22 cellular contexts compared by ENCODE assay signal in the genomic region with DNA sequence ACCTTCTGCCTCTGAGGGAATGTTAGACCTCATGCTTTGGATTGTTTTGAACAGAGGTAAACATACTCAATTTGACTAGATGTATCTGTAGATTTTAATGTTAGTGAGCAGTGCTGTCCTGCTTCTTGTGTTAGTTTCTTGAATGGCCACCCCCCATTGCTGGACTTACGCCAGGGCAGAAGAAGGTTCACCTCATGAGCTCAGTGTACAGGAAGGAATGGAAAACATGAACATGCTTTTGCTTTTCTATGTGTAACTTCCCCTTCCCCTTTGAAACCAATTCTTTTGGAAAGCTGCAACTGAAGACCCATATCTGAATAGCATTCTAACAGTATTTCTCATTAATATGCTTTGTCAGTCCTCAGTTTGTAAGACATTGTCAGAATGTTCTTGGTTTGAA. TPM values are rescaled to one million over a fixed set of nuclear protein-coding genes. Genes with fewer than 3 reads are reported as not detected.
DNase-seq lines count a peak whose midpoint lies in the region; ATAC-seq and TF ChIP-seq lines count a peak whose summit lies in the region.
"Had no signal": no experiment of that assay in that cellular context is flagged by ENCODE, and none has a peak within 500 bp of the region (broad histone marks: within the 10 kb centered on the region; RNA-seq: fewer than 3 reads in every experiment).

No MANE protein-coding gene starts in this region.

- H3K36me3 Mint-ChIP-seq in progenitor cell of endocrine pancreas (ENCODE audit: insufficient read depth): peaks cover 5% of the 10 kb centered on the region
- H3K36me3 Mint-ChIP-seq: activated naive CD4-positive, alpha-beta T cell treated with anti-CD3 and anti-CD28 coated beads, Interleukin-2, amount 10 ng/mL, durations not matched to agents 7 days and 5 days had no signal

- H3K27me3 ChIP-seq in brain microvascular endothelial cell (replicated peaks): no peaks in the 10 kb centered on the region
- H3K27me3 ChIP-seq: cardiac muscle cell, neural progenitor cell, sigmoid colon, SJCRH30 had no signal

- peaks cover 49% of the 10 kb centered on the region for H3K4me1 Mint-ChIP-seq in progenitor cell of endocrine pancreas (ENCODE audit: low read depth)
- H3K4me1 Mint-ChIP-seq: activated CD4-positive, alpha-beta T cell treated with anti-CD3 and anti-CD28 coated beads, Interleukin-2, amount 10 ng/mL, durations not matched to agents 7 days and 5 days; activated naive CD4-positive, alpha-beta T cell treated with anti-CD3 and anti-CD28 coated beads, Interleukin-2, amount 10 ng/mL, durations not matched to agents 7 days and 5 days; neural progenitor cell had no signal

- H3K27ac ChIP-seq in brain microvascular endothelial cell: no peak overlapping the region
- H3K27ac ChIP-seq in coronary artery: no peak overlapping the region
- H3K27ac ChIP-seq: cardiac muscle cell, HL-60, neural progenitor cell, sigmoid colon, SJCRH30 had no signal

- TF ChIP-seq CTCF in AG10803 (conservative IDR thresholded peaks at IDR 0.05; ENCODE audit: low read length) (no peak), brain microvascular endothelial cell (IDR thresholded peaks at IDR 0.05; ENCODE audit: low read depth, low read length, missing control alignments) (no peak), progenitor cell of endocrine pancreas (IDR thresholded peaks at IDR 0.05; ENCODE audit: unreplicated experiment) (no peak), coronary artery (IDR thresholded peaks at IDR 0.05) (no peak)

- H3K27me3 Mint-ChIP-seq in progenitor cell of endocrine pancreas: no peaks in the 10 kb centered on the region

- peak; percentile 38 for DNase-seq in AG10803 (ENCODE audit: low read depth)
- DNase-seq in M059J (ENCODE audit: low read depth): peak; percentile 62
- peak; percentile 33 for DNase-seq in brain microvascular endothelial cell
- peak; percentile 74 for DNase-seq in iris pigment epithelial cell (ENCODE audit: low read depth)
- DNase-seq in NOMO-1 treated with DMSO at 0.1 percent for 48 hours (lab: John Stamatoyannopoulos, UW; ENCODE audit: unreplicated experiment): no peak
- no peak for DNase-seq in progenitor cell of endocrine pancreas (ENCODE audit: low spot score, unreplicated experiment)
- no peak for DNase-seq in coronary artery (ENCODE audit: low spot score)
- DNase-seq: activated CD4-positive, alpha-beta T cell treated with anti-CD3 and anti-CD28 coated beads, Interleukin-2, amount 10 ng/mL, durations not matched to agents 7 days and 5 days; activated naive CD4-positive, alpha-beta T cell treated with anti-CD3 and anti-CD28 coated beads, Interleukin-2, amount 10 ng/mL, durations not matched to agents 7 days and 5 days; activated T-cell treated with anti-CD3 and anti-CD28 coated beads for 4 hours; endodermal cell; foreskin melanocyte; KG1; NCI-H1417; sigmoid colon; SJCRH30; stimulated activated CD4-positive, alpha-beta T cell treated with anti-CD3 and anti-CD28 coated beads, Interleukin-2, amount 100 ng/mL, for 48 hours; T1000 had no signal

- no peak overlapping the region for H3K4me3 Mint-ChIP-seq in progenitor cell of endocrine pancreas (ENCODE audit: low read depth)
- H3K4me3 Mint-ChIP-seq: activated CD4-positive, alpha-beta T cell treated with anti-CD3 and anti-CD28 coated beads, Interleukin-2, amount 10 ng/mL, durations not matched to agents 7 days and 5 days; activated naive CD4-positive, alpha-beta T cell treated with anti-CD3 and anti-CD28 coated beads, Interleukin-2, amount 10 ng/mL, durations not matched to agents 7 days and 5 days; endodermal cell; neural progenitor cell had no signal

- H3K36me3 ChIP-seq in brain microvascular endothelial cell (replicated peaks): no peaks in the 10 kb centered on the region
- H3K36me3 ChIP-seq: cardiac muscle cell, neural progenitor cell, sigmoid colon, SJCRH30 had no signal

- no peak overlapping the region for H3K27ac Mint-ChIP-seq in progenitor cell of endocrine pancreas
- H3K27ac Mint-ChIP-seq: activated CD4-positive, alpha-beta T cell treated with anti-CD3 and anti-CD28 coated beads, Interleukin-2, amount 10 ng/mL, durations not matched to agents 7 days and 5 days; activated naive CD4-positive, alpha-beta T cell treated with anti-CD3 and anti-CD28 coated beads, Interleukin-2, amount 10 ng/mL, durations not matched to agents 7 days and 5 days; endodermal cell; neural progenitor cell had no signal

- H3K9me3 Mint-ChIP-seq in progenitor cell of endocrine pancreas (ENCODE audit: low read depth): no peaks in the 10 kb centered on the region
- H3K9me3 Mint-ChIP-seq: activated CD4-positive, alpha-beta T cell treated with anti-CD3 and anti-CD28 coated beads, Interleukin-2, amount 10 ng/mL, durations not matched to agents 7 days and 5 days; activated naive CD4-positive, alpha-beta T cell treated with anti-CD3 and anti-CD28 coated beads, Interleukin-2, amount 10 ng/mL, durations not matched to agents 7 days and 5 days; endodermal cell had no signal

- in situ Hi-C loops in brain microvascular endothelial cell (cut with HindIII; ENCODE audit: low pct_ligation_motif_present, low sequenced_read_pairs): no loop called here

- H3K4me3 ChIP-seq in AG10803 (ENCODE audit: low read length): no peak overlapping the region
- H3K4me3 ChIP-seq in brain microvascular endothelial cell (ENCODE audit: low read depth, low read length): no peak overlapping the region
- H3K4me3 ChIP-seq in coronary artery: no peak overlapping the region
- H3K4me3 ChIP-seq: cardiac muscle cell, neural progenitor cell, sigmoid colon, SJCRH30 had no signal

- no peak for ATAC-seq in GM21786 (IDR thresholded peaks at IDR 0.05; ENCODE audit: unreplicated experiment)

RNA-seq across cellular contexts. Expression of gene WASF3, which starts 32.3 kb away (rescaled TPM):
- total RNA-seq in M059J (2014; rRNA removed; shearing (Covaris generic)): 4.7 and 10.1 TPM in 2 replicates
- 177 and 187 TPM in 2 replicates for total RNA-seq in progenitor cell of endocrine pancreas

Comparison
In these comparisons a context has a peak if more than half of its experiments do, and no peak if none do; other contexts are left out.
1. DNase-seq: peak in AG10803 (single experiment), M059J (single experiment), brain microvascular endothelial cell (single experiment) and iris pigment epithelial cell (single experiment); none in NOMO-1 treated with DMSO at 0.1 percent for 48 hours (single experiment), progenitor cell of endocrine pancreas (single experiment) and coronary artery (single experiment).
2. RNA of gene WASF3, which starts 32.3 kb away (total RNA-seq): 177 to 187 TPM in progenitor cell of endocrine pancreas; 4.7 to 10.1 TPM in M059J; every median in the first group is over 10 times any median in the second.